ENCODE assay signal across 11 cellular contexts in the genomic region with DNA sequence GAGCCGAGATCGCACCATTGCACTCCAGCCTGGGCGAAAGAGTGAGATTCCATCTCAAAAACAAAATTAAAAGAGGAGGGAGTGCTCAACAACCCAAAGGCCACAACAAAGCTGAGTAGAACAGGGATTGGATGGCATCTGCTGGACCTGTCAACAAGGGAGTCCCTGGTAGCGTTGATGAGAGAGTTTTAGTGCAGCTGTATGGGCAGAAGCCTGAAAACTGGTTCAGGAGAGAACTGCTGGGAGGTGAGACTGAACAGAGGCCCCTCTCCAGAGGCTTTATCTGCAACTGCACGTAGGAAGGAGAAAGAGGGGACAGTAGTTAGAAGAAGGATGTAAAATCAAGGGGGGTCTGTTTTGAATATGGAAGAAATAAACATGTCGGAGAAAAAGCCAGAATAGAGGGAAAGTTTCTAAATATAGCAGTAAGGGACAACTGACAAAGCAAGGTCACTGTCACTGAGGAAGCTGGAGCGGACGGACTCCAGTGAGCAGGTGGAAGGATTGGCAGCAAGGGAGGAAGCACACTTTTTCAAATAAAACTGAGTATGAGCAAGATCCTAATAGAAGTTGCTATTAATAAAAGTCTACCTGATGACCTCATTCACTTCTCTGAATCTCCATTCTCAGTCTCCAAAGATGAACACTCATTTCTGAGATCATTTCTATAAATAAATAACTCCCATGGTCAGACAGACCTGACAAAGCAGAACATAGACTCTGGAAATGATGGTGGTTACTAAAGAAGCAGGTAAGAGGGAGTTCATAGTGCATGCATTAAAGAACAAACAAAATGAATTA. TPM values are rescaled to one million over a fixed set of nuclear protein-coding genes. Genes with fewer than 3 reads are reported as not detected.
DNase-seq lines count a peak whose midpoint lies in the region; ATAC-seq, FAIRE-seq and TF ChIP-seq lines count a peak whose summit lies in the region.
"Had no signal": no experiment of that assay in that cellular context is flagged by ENCODE, and none has a peak within 500 bp of the region (broad histone marks: within the 10 kb centered on the region; RNA-seq: fewer than 3 reads in every experiment).

No MANE protein-coding gene starts in this region.

- BruUV-seq in GM12878 (replicated peaks; lab: Mats Ljungman, UMichigan) = no TSS peak

- H3K36me3 ChIP-seq in GM12878 (ENCODE audit: control insufficient read depth in 2 of 2, insufficient read depth in 2 of 2, low read length in 1 of 2) = peaks cover 0 to 14% of the 10 kb centered on the region in 2 experiments; a peak in 2 of 4 replicates
- H3K36me3 ChIP-seq in upper lobe of left lung = peaks cover 0 to 23% (median 6%) of the 10 kb centered on the region in 4 donors

- H3K9ac ChIP-seq in GM12878 (ENCODE audit: control insufficient read depth, insufficient read depth, low read length) = no peak overlapping the region

- H3K27me3 ChIP-seq in GM12878 (replicated peaks in 1 of 2; ENCODE audit: control insufficient read depth in 2 of 2, insufficient read depth in 2 of 2, low read length in 1 of 2) (no peaks in the 10 kb centered on the region), upper lobe of left lung (no peaks in the 10 kb centered on the region)

- H3K79me2 ChIP-seq in GM12878 (ENCODE audit: control insufficient read depth, insufficient read depth, low read length) = no peaks in the 10 kb centered on the region

- H3K27ac ChIP-seq in GM12878 (ENCODE audit: control insufficient read depth, insufficient read depth) (no peak overlapping the region), upper lobe of left lung (no peak overlapping the region)

- in situ Hi-C loops in GM12878 (cut with MboI) = no loop called here

- no peak overlapping the region for H2AFZ ChIP-seq in GM12878 (ENCODE audit: control insufficient read depth, low read depth, low read length)

- DNase-seq in A172 (ENCODE audit: low spot score) (peak; percentile 14), GM12891 (ENCODE audit: insufficient read length, low spot score) (peak; percentile 26), GM12878 (ENCODE audit: low read depth, low spot score) (no peak), left colon (no peak), upper lobe of left lung (no peak), NOMO-1 treated with DMSO at 0.1 percent for 48 hours (lab: John Stamatoyannopoulos, UW; ENCODE audit: unreplicated experiment) (no peak), omental fat pad (ENCODE audit: low spot score) (no peak)
- DNase-seq: activated T-cell treated with anti-CD3 and anti-CD28 coated beads, Interleukin-2, amount 50 U/mL, for 48 hours; cerebellar nuclear complex had no signal

- RAD21 ChIA-PET in GM12878 (lab: Charles Lee; ENCODE audit: unreplicated experiment) = no interaction called here

- no peak for TF ChIP-seq RAD21 in GM12878 (IDR thresholded peaks at IDR 0.05; ENCODE audit: insufficient read depth, low read depth, low read length)

- intact Hi-C loops in GM12878 (cut with micrococcal nuclease; ENCODE audit: unreplicated experiment) = no loop called here
- intact Hi-C loops in left colon (cut with DNase I, micrococcal nuclease) = no loop called here

- no peak overlapping the region for H3K4me2 ChIP-seq in GM12878 (ENCODE audit: control insufficient read depth, insufficient read depth)

- no peaks in the 10 kb centered on the region for H3K4me1 ChIP-seq in GM12878 (ENCODE audit: control insufficient read depth, insufficient read depth, low read length)
- no peaks in the 10 kb centered on the region for H3K4me1 ChIP-seq in upper lobe of left lung
- H3K4me1 ChIP-seq: HAP-1 had no signal

- SMC1A ChIA-PET in GM12878 (lab: Charles Lee; ENCODE audit: uncharacterized antibody, unreplicated experiment) = no interaction called here

- ATAC-seq in GM12878 (peak; percentile 58), left colon (peak; percentile 10), GM21381 (IDR thresholded peaks at IDR 0.05; ENCODE audit: unreplicated experiment) (no peak), upper lobe of left lung (ENCODE audit: low FRiP score in 2 of 2) (no peak), omental fat pad (ENCODE audit: low FRiP score) (no peak)

- H3K9me3 ChIP-seq in GM12878 (replicated peaks; ENCODE audit: control insufficient read depth, insufficient read depth, low read length) (no peaks in the 10 kb centered on the region), upper lobe of left lung (no peaks in the 10 kb centered on the region)
- H3K9me3 ChIP-seq: HAP-1 had no signal

- no peak for FAIRE-seq in GM12891 (lab: Jason Lieb, UNC)
- FAIRE-seq in GM12878 (lab: Jason Lieb, UNC) = no peak

- no peak for TF ChIP-seq CTCF in GM12878 (IDR thresholded peaks at IDR 0.05 in 2 of 3, conservative IDR thresholded peaks at IDR 0.05 in 1 of 3; ENCODE audit: control insufficient read depth in 2 of 3, extremely low read depth in 1 of 3, insufficient read depth in 1 of 3, low read depth in 3 of 3, low read length in 3 of 3)
- no peak for TF ChIP-seq CTCF in upper lobe of left lung (IDR thresholded peaks at IDR 0.05)
- no peak for TF ChIP-seq CTCF in omental fat pad (IDR thresholded peaks at IDR 0.05)

- H3K4me3 ChIP-seq in GM12878 (no peak overlapping the region), upper lobe of left lung (no peak overlapping the region)
- H3K4me3 ChIP-seq: HAP-1 had no signal

- TF ChIP-seq EP300 in GM12878 (IDR thresholded peaks at IDR 0.05; ENCODE audit: borderline replicate concordance in 1 of 2, control insufficient read depth in 1 of 2, low read depth in 2 of 2, low read length in 2 of 2) (no peak), upper lobe of left lung (IDR thresholded peaks at IDR 0.05) (no peak)

- 98% methylated on average over 7 of the region's 8 CpGs for WGBS in GM12878 (ENCODE audit: insufficient coverage, insufficient replicate concordance, low lambda C conversion rate, missing lambda C conversion rate)
- 89 to 91% methylated on average over 8 of the region's 8 CpGs for WGBS in upper lobe of left lung, 2 donors

- CTCF ChIA-PET in GM12878 (lab: Yijun Ruan, JAX) = no interaction called here

- POLR2A ChIA-PET in GM12878 (lab: Charles Lee) = interaction anchor here (0.6 kb wide), 2 partner anchors 14 to 497 kb away, joined by 3 to 4 read pairs; no protein-coding TSS in a partner anchor

- TF ChIP-seq POLR2A in GM12891 (IDR thresholded peaks at IDR 0.05; ENCODE audit: low read depth, low read length) (no peak), GM12878 (IDR thresholded peaks at IDR 0.05; ENCODE audit: low read depth, low read length) (no peak), upper lobe of left lung (IDR thresholded peaks at IDR 0.05) (no peak)

- H4K20me1 ChIP-seq in GM12878 (ENCODE audit: control insufficient read depth, insufficient read depth) = no peaks in the 10 kb centered on the region

TF ChIP-seq in GM12891, 5 proteins besides CTCF, POLR2A, EP300 and RAD21:
- TF ChIP-seq POLR2AphosphoS5 (IDR thresholded peaks at IDR 0.05; ENCODE audit: low read depth, low read length) (no peak), TAF1 (IDR thresholded peaks at IDR 0.05; ENCODE audit: low read depth, low read length) (no peak), PAX5 (IDR thresholded peaks at IDR 0.05; ENCODE audit: insufficient read depth, low read length, severe bottlenecking) (no peak), SPI1 (IDR thresholded peaks at IDR 0.05; ENCODE audit: low read depth, low read length) (no peak), POU2F2 (IDR thresholded peaks at IDR 0.05; ENCODE audit: low read depth, low read length) (no peak)

TF ChIP-seq in GM12878, 131 proteins besides CTCF, POLR2A, EP300 and RAD21 (continues in another document):
- TF ChIP-seq CBX3 (IDR thresholded peaks at IDR 0.05; ENCODE audit: borderline replicate concordance, low read depth) (no peak), PAX5 (IDR thresholded peaks at IDR 0.05; ENCODE audit: borderline replicate concordance, low read depth, low read length) (no peak), RCOR1 (conservative IDR thresholded peaks at IDR 0.05; ENCODE audit: low read depth, low read length) (no peak), JUNB (IDR thresholded peaks at IDR 0.05) (peak; percentile 23; the same call in 1 of the 2 replicates), NRF1 (conservative IDR thresholded peaks at IDR 0.05; ENCODE audit: low read depth, low read length) (no peak), BMI1 (IDR thresholded peaks at IDR 0.05; ENCODE audit: borderline replicate concordance) (no peak), RAD51 (IDR thresholded peaks at IDR 0.05) (no peak), MEF2A (IDR thresholded peaks at IDR 0.05; ENCODE audit: insufficient read depth, low read depth, low read length) (peak; percentile 78), RUNX3 (IDR thresholded peaks at IDR 0.05; ENCODE audit: low read length) (peak; percentile 10; the same call in 1 of the 2 replicates)

RNA-seq across cellular contexts. Expression of a gene that starts 11.8 kb away (rescaled TPM):
- total RNA-seq in A172 (2014; rRNA removed; shearing (Covaris generic)) = 24.3 and 24.8 TPM in 2 replicates
- polyA plus RNA-seq in GM12891 (2012; ENCODE audit: low read depth, missing spikeins) = 18.6 TPM
- 12.4 and 13.4 TPM in 2 replicates for total RNA-seq in GM12878 (2013; cell fraction: nucleolus; rRNA removed)
- 25.3 and 35.4 TPM in 2 replicates for total RNA-seq in GM12878 (2014; rRNA removed)
- total RNA-seq in GM12878 (2014; rRNA removed; fragmentation: Illumina TruSeq; extraction: Trizol) = 27.5 and 28.8 TPM in 2 replicates
- 28.9 and 29.3 TPM in 2 replicates for total RNA-seq in GM12878 (2021)
- polyA plus RNA-seq in GM12878 (2011; ENCODE audit: low read depth) = 9.0 TPM
- polyA plus RNA-seq in GM12878 (2011; rRNA removed) = 70.9 and 92.0 TPM in 2 replicates
- polyA plus RNA-seq in GM12878 (2011; cell fraction: cytosol; rRNA removed) = 43.1 and 82.0 TPM in 2 replicates
- 30.7 and 32.4 TPM in 2 replicates for polyA plus RNA-seq in GM12878 (2011; cell fraction: nucleus; rRNA removed)
- 19.7 and 24.4 TPM in 2 replicates for polyA plus RNA-seq in GM12878 (2012)
- polyA plus RNA-seq in GM12878 (2014; fragmentation: Illumina TruSeq; extraction: Trizol) = 35.9 and 40.1 TPM in 2 replicates
- 10 to 100 TPM; 15.4 to 17.0 TPM for polyA plus RNA-seq in GM12878 (2014; fragmentation: Nextera tagmentation; extraction: Ambion mirVana)
- 44.3 and 44.4 TPM in 2 replicates for polyA plus RNA-seq in GM12878 (2014; rRNA removed)
- 10 to 100 TPM; 33.2 to 34.0 TPM for polyA plus RNA-seq in GM12878 (2016; fragmentation: Nextera tagmentation; extraction: Ambion mirVana)
- 65.2 and 84.6 TPM in 2 replicates for polyA minus RNA-seq in GM12878 (2011; rRNA and poly(A)+ RNA removed)
- 22.8 and 31.5 TPM in 2 replicates for polyA minus RNA-seq in GM12878 (2011; cell fraction: cytosol; rRNA and poly(A)+ RNA removed)
- 11.5 and 16.6 TPM in 2 replicates for polyA minus RNA-seq in GM12878 (2011; cell fraction: nucleus; rRNA and poly(A)+ RNA removed)
- 10 to 100 TPM; 35.8 to 36.4 TPM for total RNA-seq in left colon
- 10 to 100 TPM; 23.0 to 48.1 (median 33.9) TPM for total RNA-seq in upper lobe of left lung
- 10 to 100 TPM; 17.0 to 23.3 (median 18.1) TPM for total RNA-seq in omental fat pad

Comparison
In these comparisons a context has a peak if more than half of its experiments do, and no peak if none do; other contexts are left out.
1. DNase-seq: peak in A172 (single experiment) and GM12891 (single experiment); none in GM12878 (single experiment), left colon (0 of 2), upper lobe of left lung (0 of 2), NOMO-1 treated with DMSO at 0.1 percent for 48 hours (single experiment) and omental fat pad (single experiment).
2. ATAC-seq: peak in GM12878 (single experiment) and left colon (single experiment); none in GM21381 (single experiment), upper lobe of left lung (0 of 2) and omental fat pad (single experiment).